Comparison of ENCODE assay signal across 8 cellular contexts in the genomic region with DNA sequence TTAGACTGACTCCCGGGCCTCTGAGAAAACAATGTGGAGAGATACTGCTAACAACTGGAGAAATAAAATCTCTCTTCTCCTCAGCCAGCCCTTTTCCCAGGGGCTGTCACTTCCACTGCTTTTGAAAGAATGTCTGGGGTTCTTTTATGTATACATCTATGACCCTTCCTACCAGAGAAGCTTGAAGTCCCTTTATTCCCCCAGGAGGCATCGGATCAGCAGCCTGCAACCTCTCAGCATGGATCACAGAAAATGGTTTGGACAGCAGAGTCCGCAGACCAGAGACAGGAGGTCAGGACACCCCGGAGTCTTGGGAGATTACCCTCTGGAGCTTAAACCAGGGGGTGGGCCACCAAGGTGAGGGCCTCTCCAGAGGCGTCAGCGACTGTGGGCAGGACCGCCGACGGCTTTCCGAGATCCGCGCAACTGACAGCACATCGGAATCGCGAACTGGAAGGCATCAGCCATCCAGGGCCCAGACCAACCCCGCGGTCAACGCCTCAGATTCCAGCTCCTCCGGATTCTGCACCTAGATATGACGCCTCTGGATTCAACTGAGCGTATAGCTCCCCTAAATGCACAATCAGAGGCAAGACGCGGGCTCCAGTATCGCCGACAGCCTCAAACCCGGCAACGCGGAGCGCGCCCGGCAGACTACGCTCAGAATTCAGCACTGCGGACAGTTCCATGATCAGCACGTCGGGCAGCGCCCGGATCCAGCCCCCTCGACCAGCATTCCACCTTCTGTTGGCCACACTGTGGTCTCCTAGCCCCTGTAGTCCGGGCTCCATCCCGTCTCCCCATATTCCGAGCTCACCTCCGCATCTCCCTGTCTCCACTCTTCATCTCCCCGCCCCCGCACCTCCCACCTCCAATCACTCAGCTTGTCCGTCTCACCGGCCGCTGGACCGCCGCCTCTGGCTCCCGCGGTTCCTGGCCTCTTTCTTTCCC. TPM values are rescaled to one million over a fixed set of nuclear protein-coding genes. Genes with fewer than 3 reads are reported as not detected.
A peak's percentile ranks its signal among the peaks of the same experiment; 100 is the strongest.
DNase-seq lines count a peak whose midpoint lies in the region; ATAC-seq and TF ChIP-seq lines count a peak whose summit lies in the region.

No MANE protein-coding gene starts in this region.

- CTCF ChIA-PET in activated naive CD4-positive, alpha-beta T cell treated with anti-CD3 and anti-CD28 coated beads, Interleukin-2, amount 10 ng/mL, durations not matched to agents 7 days and 5 days (lab: Charles Lee) = no interaction called here

- H3K27ac Mint-ChIP-seq in activated naive CD4-positive, alpha-beta T cell treated with anti-CD3 and anti-CD28 coated beads, Interleukin-2, amount 10 ng/mL, durations not matched to agents 7 days and 5 days = no peak overlapping the region

- H3K4me3 ChIP-seq in upper lobe of right lung = no peak overlapping the region

- peaks cover 9% of the 10 kb centered on the region for H3K4me1 Mint-ChIP-seq in activated naive CD4-positive, alpha-beta T cell treated with anti-CD3 and anti-CD28 coated beads, Interleukin-2, amount 10 ng/mL, durations not matched to agents 7 days and 5 days

- H3K27me3 ChIP-seq in upper lobe of right lung = peaks cover 85% of the 10 kb centered on the region

- no peaks in the 10 kb centered on the region for H3K36me3 Mint-ChIP-seq in activated naive CD4-positive, alpha-beta T cell treated with anti-CD3 and anti-CD28 coated beads, Interleukin-2, amount 10 ng/mL, durations not matched to agents 7 days and 5 days

- H3K4me1 ChIP-seq in upper lobe of right lung = no peaks in the 10 kb centered on the region

- no peaks in the 10 kb centered on the region for H3K9me3 Mint-ChIP-seq in activated naive CD4-positive, alpha-beta T cell treated with anti-CD3 and anti-CD28 coated beads, Interleukin-2, amount 10 ng/mL, durations not matched to agents 7 days and 5 days

- peak; percentile 57 for ATAC-seq in upper lobe of right lung
- ATAC-seq in activated CD4-positive, CD25-positive, alpha-beta regulatory T cell treated with anti-CD3 and anti-CD28 coated beads, Interleukin-2, amount 50 U/mL, for 24 hours = no peak
- ATAC-seq in HG03025 (IDR thresholded peaks at IDR 0.05; ENCODE audit: low FRiP score, unreplicated experiment) = no peak

- no peak for TF ChIP-seq CTCF in upper lobe of right lung (IDR thresholded peaks at IDR 0.05)

- no peak overlapping the region for H3K27ac ChIP-seq in upper lobe of right lung

- no peaks in the 10 kb centered on the region for H3K36me3 ChIP-seq in upper lobe of right lung

- DNase-seq in DMS53 treated with DMSO at 0.1 percent for 48 hours (lab: John Stamatoyannopoulos, UW; ENCODE audit: unreplicated experiment) = peak; percentile 3
- DNase-seq in LoVo (ENCODE audit: low spot score) = peak; percentile 14
- peak; percentile 74 for DNase-seq in activated naive CD4-positive, alpha-beta T cell treated with anti-CD3 and anti-CD28 coated beads, Interleukin-2, amount 10 ng/mL, durations not matched to agents 7 days and 5 days
- DNase-seq in islet precursor cell = peak; percentile 86
- DNase-seq in upper lobe of right lung = no peak
- no peak for DNase-seq in SKM-1 treated with dmso at 0.1 percent for 144 hours (lab: John Stamatoyannopoulos, UW; ENCODE audit: unreplicated experiment)

- H3K27me3 Mint-ChIP-seq in activated naive CD4-positive, alpha-beta T cell treated with anti-CD3 and anti-CD28 coated beads, Interleukin-2, amount 10 ng/mL, durations not matched to agents 7 days and 5 days = peaks cover 80% of the 10 kb centered on the region

- intact Hi-C loops in upper lobe of right lung (cut with DNase I) = no loop called here

- H3K4me3 Mint-ChIP-seq in activated naive CD4-positive, alpha-beta T cell treated with anti-CD3 and anti-CD28 coated beads, Interleukin-2, amount 10 ng/mL, durations not matched to agents 7 days and 5 days = no peak overlapping the region

- no peaks in the 10 kb centered on the region for H3K9me3 ChIP-seq in upper lobe of right lung

RNA-seq across cellular contexts. Expression of gene EPHA10, which starts 0.9 kb away (rescaled TPM):
- 1.4 TPM for total RNA-seq in upper lobe of right lung

RNA-seq across cellular contexts. Expression of gene MANEAL, which starts 29.6 kb away (rescaled TPM):
- 6.9 TPM for total RNA-seq in upper lobe of right lung

RNA-seq across cellular contexts. Expression of gene C1orf122, which starts 43.5 kb away (rescaled TPM):
- 29.7 TPM for total RNA-seq in upper lobe of right lung

RNA-seq across cellular contexts. Expression of gene YRDC, which starts 43.9 kb away (rescaled TPM):
- total RNA-seq in upper lobe of right lung = 14.8 TPM

Comparison
In these comparisons a context has a peak if more than half of its experiments do, and no peak if none do; other contexts are left out.
1. DNase-seq: peak in DMS53 treated with DMSO at 0.1 percent for 48 hours (single experiment), LoVo (single experiment), activated naive CD4-positive, alpha-beta T cell treated with anti-CD3 and anti-CD28 coated beads, Interleukin-2, amount 10 ng/mL, durations not matched to agents 7 days and 5 days (single experiment) and islet precursor cell (single experiment); none in upper lobe of right lung (single experiment) and SKM-1 treated with dmso at 0.1 percent for 144 hours (single experiment).